1 cellular context compared by ENCODE assay signal in genomic region chr10:132252412-132252811, GRCh38.
TF ChIP-seq lines count a peak whose summit lies in the region.

No MANE protein-coding gene starts in this region.

TF ChIP-seq in K562, 482 proteins besides CTCF, POLR2A, EP300 and RAD21 (continued from another document):
- TF ChIP-seq, protein P1, sequence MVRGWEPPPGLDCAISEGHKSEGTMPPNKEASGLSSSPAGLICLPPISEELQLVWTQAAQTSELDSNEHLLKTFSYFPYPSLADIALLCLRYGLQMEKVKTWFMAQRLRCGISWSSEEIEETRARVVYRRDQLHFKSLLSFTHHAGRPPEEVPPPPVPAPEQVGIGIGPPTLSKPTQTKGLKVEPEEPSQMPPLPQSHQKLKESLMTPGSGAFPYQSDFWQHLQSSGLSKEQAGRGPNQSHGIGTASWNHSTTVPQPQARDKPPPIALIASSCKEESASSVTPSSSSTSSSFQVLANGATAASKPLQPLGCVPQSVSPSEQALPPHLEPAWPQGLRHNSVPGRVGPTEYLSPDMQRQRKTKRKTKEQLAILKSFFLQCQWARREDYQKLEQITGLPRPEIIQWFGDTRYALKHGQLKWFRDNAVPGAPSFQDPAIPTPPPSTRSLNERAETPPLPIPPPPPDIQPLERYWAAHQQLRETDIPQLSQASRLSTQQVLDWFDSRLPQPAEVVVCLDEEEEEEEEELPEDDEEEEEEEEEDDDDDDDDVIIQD (CRISPR knock-in tag; IDR thresholded peaks at IDR 0.05) = no peak
- TF ChIP-seq NR1H2 (CRISPR knock-in tag; IDR thresholded peaks at IDR 0.05) (no peak), POU5F1 (IDR thresholded peaks at IDR 0.05; ENCODE audit: borderline replicate concordance, low read depth, low read length, partially characterized antibody) (no peak)
